In the genomic region with DNA sequence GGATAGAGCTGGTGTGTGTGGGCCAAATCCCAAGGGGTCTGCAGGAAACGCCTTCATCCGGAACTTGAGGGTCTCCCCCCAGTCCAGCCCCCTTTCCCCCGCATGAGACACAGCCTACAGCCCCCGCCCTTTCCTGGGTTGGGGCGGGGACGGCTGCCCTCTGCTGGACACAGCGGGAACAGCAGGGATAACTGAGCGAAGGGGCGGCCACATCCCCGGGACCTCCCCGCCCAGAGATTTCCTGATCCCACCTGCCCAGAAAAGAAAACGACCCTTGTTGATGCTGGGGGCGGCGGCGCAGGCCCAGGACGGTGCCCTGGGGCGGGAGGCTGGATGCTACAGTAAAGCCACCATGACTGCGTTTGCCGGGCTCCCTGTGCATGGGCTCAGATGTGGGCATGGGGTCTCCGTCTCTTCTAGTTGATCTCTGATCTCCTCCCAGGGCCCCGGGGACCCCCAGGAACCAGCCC, we compare ENCODE assay signal across 9 cellular contexts. TPM values are rescaled to one million over a fixed set of nuclear protein-coding genes. Genes with fewer than 3 reads are reported as not detected.
DNase-seq lines count a peak whose midpoint lies in the region; ATAC-seq and TF ChIP-seq lines count a peak whose summit lies in the region.
"Had no signal": no experiment of that assay in that cellular context is flagged by ENCODE, and none has a peak within 500 bp of the region (broad histone marks: within the 10 kb centered on the region; RNA-seq: fewer than 3 reads in every experiment).

No MANE protein-coding gene starts in this region.

- peaks cover 99% of the 10 kb centered on the region for H3K27me3 Mint-ChIP-seq in WTC11 (ENCODE audit: low read depth)
- peaks cover 74 to 91% of the 10 kb centered on the region in 2 donors for H3K27me3 Mint-ChIP-seq in stimulated activated naive B cell treated with anti-CD40 and anti-IgM and Interleukin-4, amounts not matched to agents 10 μg/mL and 1 μg/mL and 100 μg/mL, for 72 hours

- dilution Hi-C loops in mammary epithelial cell (cut with HindIII; ENCODE audit: low sequenced_read_pairs): no loop called here

- H2AFZ ChIP-seq in mammary epithelial cell (ENCODE audit: low read depth, low read length): peak overlapping the region; percentile 48

- peaks cover 2% of the 10 kb centered on the region for H3K9me3 ChIP-seq in mammary epithelial cell (replicated peaks; ENCODE audit: insufficient read depth, low read length)
- H3K9me3 ChIP-seq in lung (ENCODE audit: control insufficient read depth in 2 of 2, insufficient read depth in 1 of 2, low read length in 1 of 2): peaks cover 0 to 8% of the 10 kb centered on the region in 2 donors

- in situ Hi-C loops in mammary epithelial cell (cut with MboI; ENCODE audit: low sequenced_read_pairs in 2 of 2): loop anchor here in 1 of 2 donors (10.0 kb wide), 1 partner anchor 83 kb away; no protein-coding TSS in a partner anchor

- no peak overlapping the region for H3K9ac ChIP-seq in mammary epithelial cell (ENCODE audit: insufficient read depth, low read length)

- no peaks in the 10 kb centered on the region for H3K79me2 ChIP-seq in mammary epithelial cell (ENCODE audit: insufficient read depth, low read length)

- H3K4me1 Mint-ChIP-seq in WTC11: peaks cover 11% of the 10 kb centered on the region
- peaks cover 5 to 31% of the 10 kb centered on the region in 2 donors for H3K4me1 Mint-ChIP-seq in stimulated activated naive B cell treated with anti-CD40 and anti-IgM and Interleukin-4, amounts not matched to agents 10 μg/mL and 1 μg/mL and 100 μg/mL, for 72 hours

- intact Hi-C loops in mammary epithelial cell (cut with micrococcal nuclease): loop anchor here (1.0 to 10.0 kb wide), 5 partner anchors 28 to 223 kb away; partner anchors contain the start of gene UQCR11

- no peak overlapping the region for H3K4me2 ChIP-seq in mammary epithelial cell (ENCODE audit: insufficient read depth, low read depth, low read length)

- 5% methylated on average over 11 of the region's 21 CpGs for WGBS in mammary epithelial cell (ENCODE audit: low coverage, missing lambda C conversion rate)
- WGBS in lung, 2 donors: 3 to 5% methylated on average over 21 of the region's 21 CpGs

- CTCF ChIA-PET in WTC11 (lab: Charles Lee): interaction anchor here (0.5 to 9.4 kb wide), 52 partner anchors 8 to 324 kb away, joined by 3 to 161 read pairs (median 5); partner anchors contain the start of genes ATP8B3, MBD3, REEP6 and TCF3
- CTCF ChIA-PET in mammary epithelial cell (lab: Charles Lee; ENCODE audit: low non-redundant PET): interaction anchor here (0.6 kb wide), 1 partner anchor 130 kb away, joined by 6 read pairs; no protein-coding TSS in a partner anchor

- H3K4me3 Mint-ChIP-seq in WTC11: no peak overlapping the region
- no peak overlapping the region for H3K4me3 Mint-ChIP-seq in stimulated activated naive B cell treated with anti-CD40 and anti-IgM and Interleukin-4, amounts not matched to agents 10 μg/mL and 1 μg/mL and 100 μg/mL, for 72 hours

- no peak overlapping the region for H3K27ac Mint-ChIP-seq in WTC11
- H3K27ac Mint-ChIP-seq in stimulated activated naive B cell treated with anti-CD40 and anti-IgM and Interleukin-4, amounts not matched to agents 10 μg/mL and 1 μg/mL and 100 μg/mL, for 72 hours: peak overlapping the region; percentile 37

- peaks cover 24% of the 10 kb centered on the region for H3K27me3 ChIP-seq in mammary epithelial cell (ENCODE audit: insufficient read depth, low read length)
- peaks cover 13% of the 10 kb centered on the region for H3K27me3 ChIP-seq in lung (ENCODE audit: control insufficient read depth, insufficient read depth)

- no peaks in the 10 kb centered on the region for H4K20me1 ChIP-seq in mammary epithelial cell (ENCODE audit: insufficient read depth, low read length)

- peaks cover 11% of the 10 kb centered on the region for H3K36me3 Mint-ChIP-seq in WTC11
- H3K36me3 Mint-ChIP-seq in stimulated activated naive B cell treated with anti-CD40 and anti-IgM and Interleukin-4, amounts not matched to agents 10 μg/mL and 1 μg/mL and 100 μg/mL, for 72 hours: peaks cover 2 to 7% of the 10 kb centered on the region in 2 donors

- H3K4me3 ChIP-seq in mammary epithelial cell (replicated peaks in 1 of 3; ENCODE audit: insufficient read depth in 1 of 3, low read depth in 2 of 3, low read length in 3 of 3) (no peak overlapping the region), lung (no peak overlapping the region)

- H3K4me1 ChIP-seq in mammary epithelial cell (ENCODE audit: insufficient read depth, low read length): peaks cover 10% of the 10 kb centered on the region
- no peaks in the 10 kb centered on the region for H3K4me1 ChIP-seq in lung (ENCODE audit: control insufficient read depth in 2 of 2, insufficient read depth in 2 of 2, low read length in 2 of 2)

- H3K36me3 ChIP-seq in mammary epithelial cell (ENCODE audit: insufficient read depth, low read length) (no peaks in the 10 kb centered on the region), lung (ENCODE audit: control insufficient read depth in 2 of 2, insufficient read depth in 2 of 2, low read length in 2 of 2) (no peaks in the 10 kb centered on the region)

- H3K27ac ChIP-seq in 22Rv1 (no peak overlapping the region), mammary epithelial cell (ENCODE audit: insufficient read depth, low read depth, low read length) (no peak overlapping the region), lung (ENCODE audit: low read depth in 1 of 2, low read length in 1 of 2) (no peak overlapping the region)
- H3K27ac ChIP-seq: epithelial cell of prostate had no signal

- TF ChIP-seq CTCF in 22Rv1 (IDR thresholded peaks at IDR 0.05): peak; percentile 98
- peak; percentile 96 for TF ChIP-seq CTCF in WTC11 (IDR thresholded peaks at IDR 0.05)
- peak; percentile 79 to 91 for TF ChIP-seq CTCF in mammary epithelial cell (conservative IDR thresholded peaks at IDR 0.05 in 1 of 2, IDR thresholded peaks at IDR 0.05 in 1 of 2; ENCODE audit: extremely low read depth in 1 of 2, insufficient read depth in 1 of 2, low read depth in 1 of 2, low read length in 2 of 2)
- TF ChIP-seq CTCF in lung (IDR thresholded peaks at IDR 0.05; ENCODE audit: control extremely low read depth, extremely low read depth): peak; percentile 67

- POLR2A ChIA-PET in WTC11 (lab: Charles Lee): no interaction called here

- DNase-seq in GM19240 (ENCODE audit: insufficient read length, low spot score) (peak; percentile 90), WTC11 (ENCODE audit: low spot score) (peak; percentile 79), mammary epithelial cell (no peak), lung (ENCODE audit: low spot score) (peak; percentile 44), DMS53 (lab: John Stamatoyannopoulos, UW) (no peak)
- DNase-seq in stimulated activated naive B cell treated with anti-CD40 and anti-IgM and Interleukin-4, amounts not matched to agents 10 μg/mL and 1 μg/mL and 100 μg/mL, for 72 hours: no peak

- BruUV-seq in mammary epithelial cell (replicated peaks; lab: Mats Ljungman, UMichigan): no TSS peak

- ATAC-seq in WTC11 (peak; percentile 59), lung (ENCODE audit: insufficient read depth, low FRiP score) (peak; percentile 69), HG03095 (IDR thresholded peaks at IDR 0.05; ENCODE audit: unreplicated experiment) (no peak)
- peak; percentile 45 to 59 for ATAC-seq in stimulated activated naive B cell treated with anti-CD40 and anti-IgM and Interleukin-4, amounts not matched to agents 10 μg/mL and 1 μg/mL and 100 μg/mL, for 72 hours (replicated peaks)

- peaks cover 17% of the 10 kb centered on the region for H3K9me3 Mint-ChIP-seq in WTC11
- H3K9me3 Mint-ChIP-seq in stimulated activated naive B cell treated with anti-CD40 and anti-IgM and Interleukin-4, amounts not matched to agents 10 μg/mL and 1 μg/mL and 100 μg/mL, for 72 hours: peaks cover 10 to 11% of the 10 kb centered on the region in 2 donors

TF ChIP-seq in WTC11, 78 proteins besides CTCF, POLR2A, EP300 and RAD21 (continues in another document):
- TF ChIP-seq, protein P1, sequence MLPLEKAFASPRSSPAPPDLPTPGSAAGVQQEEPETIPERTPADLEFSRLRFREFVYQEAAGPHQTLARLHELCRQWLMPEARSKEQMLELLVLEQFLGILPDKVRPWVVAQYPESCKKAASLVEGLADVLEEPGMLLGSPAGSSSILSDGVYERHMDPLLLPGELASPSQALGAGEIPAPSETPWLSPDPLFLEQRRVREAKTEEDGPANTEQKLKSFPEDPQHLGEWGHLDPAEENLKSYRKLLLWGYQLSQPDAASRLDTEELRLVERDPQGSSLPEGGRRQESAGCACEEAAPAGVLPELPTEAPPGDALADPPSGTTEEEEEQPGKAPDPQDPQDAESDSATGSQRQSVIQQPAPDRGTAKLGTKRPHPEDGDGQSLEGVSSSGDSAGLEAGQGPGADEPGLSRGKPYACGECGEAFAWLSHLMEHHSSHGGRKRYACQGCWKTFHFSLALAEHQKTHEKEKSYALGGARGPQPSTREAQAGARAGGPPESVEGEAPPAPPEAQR (CRISPR knock-in tag; IDR thresholded peaks at IDR 0.05): no peak

RNA-seq across cellular contexts. Expression of gene ONECUT3, which starts 14.2 kb away (rescaled TPM):
- total RNA-seq in WTC11 (2021): 0.04 TPM in 1 of 3 replicates, not detected in the others
- under 1 TPM in 1 of 2 donors, not detected in 1; 0.09 TPM for total RNA-seq in mammary epithelial cell
- polyA plus RNA-seq in mammary epithelial cell: 0.01 TPM
- not detected for polyA minus RNA-seq in mammary epithelial cell
- total RNA-seq in lung: not detected
- polyA plus RNA-seq in lung: not detected

RNA-seq across cellular contexts. Expression of gene ATP8B3, which starts 44.6 kb away (rescaled TPM):
- 5.5 to 8.2 TPM (median 8.0 TPM) in 3 replicates for total RNA-seq in WTC11 (2021)
- total RNA-seq in mammary epithelial cell: 1 to 10 TPM; 1.0 to 2.7 TPM
- 5.3 TPM for polyA plus RNA-seq in mammary epithelial cell
- polyA minus RNA-seq in mammary epithelial cell: 10.5 TPM
- 1 to 10 TPM; 2.2 to 2.4 TPM for total RNA-seq in lung
- polyA plus RNA-seq in lung: 1 to 10 TPM in 1 of 2 donors, under 1 TPM in 1; 0.69 to 1.3 TPM

Comparison
In these comparisons a context has a peak if more than half of its experiments do, and no peak if none do; other contexts are left out.
1. DNase-seq: peak in GM19240 (single experiment), WTC11 (single experiment) and lung (single experiment); none in mammary epithelial cell (single experiment), stimulated activated naive B cell treated with anti-CD40 and anti-IgM and Interleukin-4, amounts not matched to agents 10 μg/mL and 1 μg/mL and 100 μg/mL, for 72 hours (single experiment) and DMS53 (single experiment).
2. Peak in every context shown above with its lines, with median percentiles within 50 percentile points of each other: CTCF ChIP-seq.